In the genomic region with DNA sequence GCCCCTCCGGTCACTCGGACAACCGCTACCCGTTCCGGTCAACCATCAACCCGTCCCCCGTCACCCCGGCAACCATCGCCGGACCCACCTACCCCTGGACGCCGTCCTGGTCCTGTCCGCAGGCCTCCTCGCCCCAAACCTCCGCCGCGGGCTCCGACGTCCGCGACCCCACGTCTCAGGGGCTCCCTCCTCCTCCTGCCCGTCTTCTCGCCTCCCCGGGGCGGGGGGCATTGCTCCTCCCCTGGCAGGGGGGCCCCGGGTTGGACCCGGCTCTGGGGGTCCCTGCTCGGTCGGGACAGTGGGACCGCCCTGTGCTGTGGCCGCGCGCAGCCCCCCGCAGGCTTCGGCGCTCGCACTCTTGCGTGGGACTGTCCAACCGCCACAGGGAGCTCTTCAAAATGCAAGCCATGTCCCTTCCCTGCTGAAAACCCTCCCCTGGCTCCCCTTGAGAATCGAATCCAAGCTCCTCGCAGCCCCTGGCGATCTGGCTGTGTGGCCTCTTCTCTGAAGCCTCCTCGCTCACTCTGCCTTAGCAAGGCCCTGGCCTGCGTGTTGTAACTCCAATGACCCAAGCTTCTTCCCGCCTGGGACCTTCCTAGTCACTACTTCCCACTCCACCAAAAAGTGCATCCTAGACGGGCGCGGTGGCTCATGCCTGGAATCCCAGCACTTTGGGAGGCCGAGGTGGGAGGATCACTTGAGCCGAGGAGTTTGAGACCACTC, we compare ENCODE assay signal across 8 cellular contexts. TPM values are rescaled to one million over a fixed set of nuclear protein-coding genes. Genes with fewer than 3 reads are reported as not detected.
DNase-seq lines count a peak whose midpoint lies in the region; ATAC-seq and TF ChIP-seq lines count a peak whose summit lies in the region.

No MANE protein-coding gene starts in this region.

- intact Hi-C loops in CD8-positive, alpha-beta T cell (cut with DNase I, micrococcal nuclease), result no loop called here

- no peaks in the 10 kb centered on the region for H3K36me3 ChIP-seq in CD8-positive, alpha-beta T cell (ENCODE audit: insufficient read depth, low read length)
- no peaks in the 10 kb centered on the region for H3K36me3 ChIP-seq in KOPT-K1 (ENCODE audit: insufficient read depth, low read length)
- H3K36me3 ChIP-seq in ectodermal cell (ENCODE audit: control insufficient read depth, insufficient read depth, low read length), result no peaks in the 10 kb centered on the region

- peak overlapping the region; percentile 72 for H3K4me3 ChIP-seq in CD8-positive, alpha-beta T cell (ENCODE audit: low read depth, low read length)
- H3K4me3 ChIP-seq in ectodermal cell (ENCODE audit: insufficient read depth, low read depth, low read length), result peak overlapping the region; percentile 50

- no peak overlapping the region for H3K27ac Mint-ChIP-seq in CD8-positive, alpha-beta T cell
- H3K27ac Mint-ChIP-seq in naive thymus-derived CD8-positive, alpha-beta T cell, result peak overlapping the region in 5 of 10 donors; percentile 8 to 89 (median 73)

- H3K27ac ChIP-seq in CD8-positive, alpha-beta T cell (ENCODE audit: low read depth, low read length), result no peak overlapping the region
- H3K27ac ChIP-seq in KOPT-K1 (ENCODE audit: low read depth, low read length, poor library complexity, severe bottlenecking) (peak overlapping the region; percentile 6), ectodermal cell (ENCODE audit: insufficient read depth, low read depth, low read length, poor library complexity, severe bottlenecking) (peak overlapping the region; percentile 69)

- no peaks in the 10 kb centered on the region for H3K36me3 Mint-ChIP-seq in CD8-positive, alpha-beta T cell
- no peaks in the 10 kb centered on the region for H3K36me3 Mint-ChIP-seq in naive thymus-derived CD8-positive, alpha-beta T cell

- DNase-seq in CD8-positive, alpha-beta T cell, result no peak
- DNase-seq in naive thymus-derived CD8-positive, alpha-beta T cell, result no peak
- DNase-seq in NOMO-1 treated with DMSO at 0.1 percent for 48 hours (lab: John Stamatoyannopoulos, UW; ENCODE audit: unreplicated experiment) (no peak), NCI-H510A (lab: John Stamatoyannopoulos, UW) (no peak)
- DNase-seq in NK-92 treated with Interleukin-12 subunit alpha and Interleukin-12 subunit beta, amount 100 ng/mL, for 24 hours (lab: John Stamatoyannopoulos, UW), result no peak
- DNase-seq in activated CD8-positive, alpha-beta memory T cell treated with anti-CD3 and anti-CD28 coated beads, Interleukin-2, amount 50 U/mL, for 48 hours, result no peak

- H3K27me3 Mint-ChIP-seq in CD8-positive, alpha-beta T cell (ENCODE audit: low read depth), result peaks cover 26% of the 10 kb centered on the region
- H3K27me3 Mint-ChIP-seq in naive thymus-derived CD8-positive, alpha-beta T cell, result peaks cover 5 to 32% (median 14%) of the 10 kb centered on the region in 5 donors

- no peak for TF ChIP-seq CTCF in CD8-positive, alpha-beta T cell (IDR thresholded peaks at IDR 0.05)

- WGBS in ectodermal cell, 2 experiments, result 13 to 14% methylated on average over 51 of the region's 51 CpGs

- peak overlapping the region; percentile 81 for H3K4me3 Mint-ChIP-seq in CD8-positive, alpha-beta T cell
- H3K4me3 Mint-ChIP-seq in naive thymus-derived CD8-positive, alpha-beta T cell, result peak overlapping the region; percentile 58 to 90 (median 84)

- peak; percentile 15 for ATAC-seq in CD8-positive, alpha-beta T cell
- ATAC-seq in naive thymus-derived CD8-positive, alpha-beta T cell, result peak; percentile 14 to 43

- peaks cover 16% of the 10 kb centered on the region for H3K4me1 Mint-ChIP-seq in CD8-positive, alpha-beta T cell (ENCODE audit: low read depth)
- peaks cover 5 to 22% (median 18%) of the 10 kb centered on the region in 4 donors for H3K4me1 Mint-ChIP-seq in naive thymus-derived CD8-positive, alpha-beta T cell

- peaks cover 12% of the 10 kb centered on the region for H3K4me1 ChIP-seq in CD8-positive, alpha-beta T cell (ENCODE audit: insufficient read depth, low read length)
- no peaks in the 10 kb centered on the region for H3K4me1 ChIP-seq in ectodermal cell (ENCODE audit: control insufficient read depth, insufficient read depth, low read length)

- CTCF ChIA-PET in CD8-positive, alpha-beta T cell (lab: Charles Lee), result no interaction called here

- no peaks in the 10 kb centered on the region for H3K9me3 Mint-ChIP-seq in CD8-positive, alpha-beta T cell
- H3K9me3 Mint-ChIP-seq in naive thymus-derived CD8-positive, alpha-beta T cell, result no peaks in the 10 kb centered on the region

- POLR2A ChIA-PET in CD8-positive, alpha-beta T cell (lab: Charles Lee), result no interaction called here
- POLR2A ChIA-PET in naive thymus-derived CD8-positive, alpha-beta T cell (lab: Charles Lee), result no interaction called here

- peaks cover 5% of the 10 kb centered on the region for H3K27me3 ChIP-seq in CD8-positive, alpha-beta T cell (ENCODE audit: insufficient read depth, low read length)
- H3K27me3 ChIP-seq in ectodermal cell (ENCODE audit: control insufficient read depth, insufficient read depth, low read length, poor library complexity, severe bottlenecking), result no peaks in the 10 kb centered on the region

- no peaks in the 10 kb centered on the region for H3K9me3 ChIP-seq in CD8-positive, alpha-beta T cell (ENCODE audit: low read length)
- no peaks in the 10 kb centered on the region for H3K9me3 ChIP-seq in KOPT-K1 (ENCODE audit: insufficient read depth, low read length, poor library complexity, severe bottlenecking)
- no peaks in the 10 kb centered on the region for H3K9me3 ChIP-seq in ectodermal cell (ENCODE audit: control insufficient read depth, low read length)

RNA-seq across cellular contexts. Expression of gene EPHX3, which starts 8.4 kb away (rescaled TPM):
- under 1 TPM; 0.19 to 0.62 TPM for total RNA-seq in CD8-positive, alpha-beta T cell
- 6.4 TPM for polyA plus RNA-seq in ectodermal cell (2013, experiment 1 of 4)
- 5.5 TPM for polyA plus RNA-seq in ectodermal cell (2013, experiment 2 of 4)
- 5.9 TPM for polyA plus RNA-seq in ectodermal cell (2013, experiment 3 of 4)
- 5.3 TPM for polyA plus RNA-seq in ectodermal cell (2013, experiment 4 of 4)
- under 1 TPM in 1 of 2 experiments, not detected in 1; 0.65 TPM for total RNA-seq in naive thymus-derived CD8-positive, alpha-beta T cell
- polyA plus RNA-seq in naive thymus-derived CD8-positive, alpha-beta T cell, result not detected

RNA-seq across cellular contexts. Expression of gene NOTCH3, which starts 23.0 kb away (rescaled TPM):
- total RNA-seq in CD8-positive, alpha-beta T cell, result not detected
- 86.2 TPM for polyA plus RNA-seq in ectodermal cell (2013, experiment 1 of 4)
- polyA plus RNA-seq in ectodermal cell (2013, experiment 2 of 4), result 106 TPM
- polyA plus RNA-seq in ectodermal cell (2013, experiment 3 of 4), result 83.2 TPM
- 89.4 TPM for polyA plus RNA-seq in ectodermal cell (2013, experiment 4 of 4)
- total RNA-seq in naive thymus-derived CD8-positive, alpha-beta T cell, result under 1 TPM in 1 of 2 experiments, not detected in 1; 0.05 TPM
- not detected for polyA plus RNA-seq in naive thymus-derived CD8-positive, alpha-beta T cell
